ENCODE assay signal across 16 cellular contexts in the genomic region with DNA sequence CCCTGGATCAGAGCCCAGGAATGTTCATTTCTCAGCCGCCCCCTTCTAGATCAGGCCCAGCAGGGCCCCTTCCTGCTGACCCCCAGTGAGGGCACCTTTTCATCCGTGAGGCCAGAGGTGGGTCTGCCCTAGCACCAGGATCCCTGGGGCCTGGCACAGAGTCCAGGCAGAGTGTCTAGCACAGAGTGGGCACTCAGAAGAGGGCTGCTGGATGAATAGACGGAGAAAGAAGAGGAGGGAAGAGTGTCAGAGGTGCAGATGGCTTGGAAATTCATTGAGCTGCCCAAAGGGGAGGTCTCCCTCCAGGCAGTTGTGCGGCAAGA.
A peak's percentile ranks its signal among the peaks of the same experiment; 100 is the strongest.
DNase-seq lines count a peak whose midpoint lies in the region; ATAC-seq and TF ChIP-seq lines count a peak whose summit lies in the region.
"Had no signal": no experiment of that assay in that cellular context is flagged by ENCODE, and none has a peak within 500 bp of the region (broad histone marks: within the 10 kb centered on the region; RNA-seq: fewer than 3 reads in every experiment).

No MANE protein-coding gene starts in this region.

- H3K18ac ChIP-seq in H9 (ENCODE audit: insufficient read length, low read depth, low read length): no peak overlapping the region

- no peak overlapping the region for H3K4me2 ChIP-seq in H9 (ENCODE audit: insufficient read depth, insufficient read length, low read length)

- H3K23ac ChIP-seq in H9 (ENCODE audit: insufficient read length, low read depth, low read length): no peak overlapping the region

- peaks cover 31% of the 10 kb centered on the region for H3K27me3 Mint-ChIP-seq in H9 (ENCODE audit: low read depth)
- H3K27me3 Mint-ChIP-seq: CD4-positive, CD25-positive, alpha-beta regulatory T cell had no signal

- intact Hi-C loops in upper lobe of right lung (cut with DNase I): no loop called here

- H2AK5ac ChIP-seq in H9 (ENCODE audit: insufficient read length, low read length): no peak overlapping the region

- no CpG with 5 or more reads among the region's 4 CpGs for WGBS in H9 (ENCODE audit: extremely low coverage, insufficient read length, low lambda C conversion rate)

- no peak overlapping the region for H4K5ac ChIP-seq in H9 (ENCODE audit: insufficient read length, low read depth, low read length)

- peaks cover 8 to 18% of the 10 kb centered on the region in 2 experiments for H3K4me1 Mint-ChIP-seq in H9
- H3K4me1 Mint-ChIP-seq: CD4-positive, CD25-positive, alpha-beta regulatory T cell; CD8-positive, alpha-beta memory T cell had no signal

- peaks cover 0 to 3% of the 10 kb centered on the region in 2 experiments; a peak in 1 of 5 replicates for H3K9me3 Mint-ChIP-seq in H9

- H3K23me2 ChIP-seq in H9 (ENCODE audit: insufficient read length, low read depth, low read length, poor library complexity, severe bottlenecking): no peaks in the 10 kb centered on the region

- no peak for ATAC-seq in upper lobe of right lung
- ATAC-seq: HCT116 had no signal

- H3T11ph ChIP-seq in H9 (ENCODE audit: low read length): no peak overlapping the region

- H3K27ac Mint-ChIP-seq in H9: peak overlapping the region in 1 of 3 experiments; percentile 50; a peak in 2 of 7 replicates
- H3K27ac Mint-ChIP-seq: CD4-positive, CD25-positive, alpha-beta regulatory T cell; CD8-positive, alpha-beta memory T cell had no signal

- no peaks in the 10 kb centered on the region for H3K36me3 Mint-ChIP-seq in H9 (ENCODE audit: insufficient read depth in 1 of 3, low read depth in 3 of 3)
- H3K36me3 Mint-ChIP-seq: CD4-positive, CD25-positive, alpha-beta regulatory T cell; CD8-positive, alpha-beta memory T cell had no signal

- TF ChIP-seq CTCF in H9 (conservative IDR thresholded peaks at IDR 0.05): no peak
- TF ChIP-seq CTCF in HEK293 (tag by site-specific recombination; IDR thresholded peaks at IDR 0.05): no peak
- no peak for TF ChIP-seq CTCF in upper lobe of right lung (IDR thresholded peaks at IDR 0.05)

- peak; percentile 12 for DNase-seq in H9
- peak; percentile 39 for DNase-seq in islet precursor cell
- DNase-seq in upper lobe of right lung: peak; percentile 44
- DNase-seq in DMS153 treated with DMSO at 0.1 percent for 48 hours (lab: John Stamatoyannopoulos, UW; ENCODE audit: unreplicated experiment): no peak
- DNase-seq in NOMO-1 treated with DMSO at 0.1 percent for 48 hours (lab: John Stamatoyannopoulos, UW; ENCODE audit: unreplicated experiment): no peak
- DNase-seq: ACHN; C1 segment of cervical spinal cord; CD4-positive, CD25-positive, alpha-beta regulatory T cell; CD8-positive, alpha-beta memory T cell; COR-L47; DMS79; GDM1; GM23248 had no signal

- CTCF ChIA-PET in HEK293 (lab: Yijun Ruan, JAX): no interaction called here

- no peaks in the 10 kb centered on the region for H3K79me2 ChIP-seq in H9 (ENCODE audit: insufficient read depth, low read length)

- no peak overlapping the region for H2BK20ac ChIP-seq in H9 (ENCODE audit: low read depth, low read length, poor library complexity, severe bottlenecking)

- no peak overlapping the region for H2BK5ac ChIP-seq in H9 (ENCODE audit: insufficient read length, low read length)

- H3K79me1 ChIP-seq in H9 (ENCODE audit: insufficient read depth, low read depth, low read length, poor library complexity, severe bottlenecking): no peaks in the 10 kb centered on the region

- no peak overlapping the region for H3K4ac ChIP-seq in H9 (ENCODE audit: low read depth, low read length)

- H3K9me3 ChIP-seq in H9 (ENCODE audit: control insufficient read depth, low read depth, low read length) (no peaks in the 10 kb centered on the region), HEK293 (ENCODE audit: control insufficient read depth, insufficient read depth, low read depth, low read length) (no peaks in the 10 kb centered on the region), upper lobe of right lung (no peaks in the 10 kb centered on the region)
- H3K9me3 ChIP-seq: BE2C had no signal

- no peak overlapping the region for H2BK12ac ChIP-seq in H9 (ENCODE audit: insufficient read length, low read depth, low read length)

- H3K27me3 ChIP-seq in H9 (ENCODE audit: insufficient read depth, low read length) (no peaks in the 10 kb centered on the region), upper lobe of right lung (peaks cover 34% of the 10 kb centered on the region)
- H3K27me3 ChIP-seq: BE2C had no signal

- POLR2A ChIA-PET in HEK293 (lab: Yijun Ruan, JAX): no interaction called here

- H2BK15ac ChIP-seq in H9 (ENCODE audit: low read depth, low read length): no peak overlapping the region

- H2AFZ ChIP-seq in H9 (ENCODE audit: low read length): no peak overlapping the region
- H2AFZ ChIP-seq: GM23248 had no signal

- no peaks in the 10 kb centered on the region for H4K20me1 ChIP-seq in H9 (ENCODE audit: control insufficient read depth, insufficient read depth, insufficient read length)

- H2BK120ac ChIP-seq in H9 (ENCODE audit: low read depth, low read length, poor library complexity, severe bottlenecking): no peak overlapping the region

- no peak overlapping the region for H4K91ac ChIP-seq in H9 (ENCODE audit: insufficient read length, low read depth, low read length)

- H3K4me3 Mint-ChIP-seq in H9: no peak overlapping the region
- H3K4me3 Mint-ChIP-seq: CD4-positive, CD25-positive, alpha-beta regulatory T cell; CD8-positive, alpha-beta memory T cell had no signal

- H3K56ac ChIP-seq in H9 (ENCODE audit: insufficient read length, low read depth, low read length): no peak overlapping the region

- no peak overlapping the region for H4K8ac ChIP-seq in H9 (replicated peaks; ENCODE audit: insufficient read length, low read depth, low read length)

- H3K27ac ChIP-seq in H9 (ENCODE audit: insufficient read length, low read depth, low read length) (no peak overlapping the region), HEK293 (ENCODE audit: extremely low read depth, low read depth, low read length) (no peak overlapping the region), upper lobe of right lung (no peak overlapping the region)
- H3K27ac ChIP-seq: GM23248 had no signal

- H3K4me1 ChIP-seq in H9 (ENCODE audit: insufficient read depth, low read length): no peaks in the 10 kb centered on the region
- H3K4me1 ChIP-seq in HEK293 (ENCODE audit: control insufficient read depth, insufficient read depth, low read length): no peaks in the 10 kb centered on the region
- H3K4me1 ChIP-seq in upper lobe of right lung: no peaks in the 10 kb centered on the region
- H3K4me1 ChIP-seq: BE2C had no signal

- H3K36me3 ChIP-seq in HEK293 (ENCODE audit: control insufficient read depth in 2 of 2, insufficient read depth in 1 of 2, low read length in 2 of 2) (no peaks in the 10 kb centered on the region), upper lobe of right lung (no peaks in the 10 kb centered on the region)
- H3K36me3 ChIP-seq: BE2C had no signal

- no peak overlapping the region for H3K4me3 ChIP-seq in HEK293 (ENCODE audit: low read depth, low read length)
- no peak overlapping the region for H3K4me3 ChIP-seq in upper lobe of right lung
- H3K4me3 ChIP-seq: GM23248 had no signal

- H3K14ac ChIP-seq in H9 (ENCODE audit: insufficient read depth, low read length): no peak overlapping the region

- no peak overlapping the region for H3K9ac ChIP-seq in H9 (ENCODE audit: extremely low read depth, insufficient read length, low read length)
- H3K9ac ChIP-seq: GM23248 had no signal

TF ChIP-seq in HEK293, 187 proteins besides CTCF, POLR2A, EP300 and RAD21:
- no peak for TF ChIP-seq ZNF169 (tag by site-specific recombination; IDR thresholded peaks at IDR 0.05)
- 0 out of 2 replicates have a peak, but pooled peaks have one; percentile 2 for TF ChIP-seq ZNF623 (tag by site-specific recombination; IDR thresholded peaks at IDR 0.05)
TF ChIP-seq in HEK293: peak in this region for 1.

Comparison
In these comparisons a context has a peak if more than half of its experiments do, and no peak if none do; other contexts are left out.
1. DNase-seq: peak in H9 (single experiment), islet precursor cell (single experiment) and upper lobe of right lung (single experiment); none in DMS153 treated with DMSO at 0.1 percent for 48 hours (single experiment) and NOMO-1 treated with DMSO at 0.1 percent for 48 hours (single experiment).